In the genomic region with DNA sequence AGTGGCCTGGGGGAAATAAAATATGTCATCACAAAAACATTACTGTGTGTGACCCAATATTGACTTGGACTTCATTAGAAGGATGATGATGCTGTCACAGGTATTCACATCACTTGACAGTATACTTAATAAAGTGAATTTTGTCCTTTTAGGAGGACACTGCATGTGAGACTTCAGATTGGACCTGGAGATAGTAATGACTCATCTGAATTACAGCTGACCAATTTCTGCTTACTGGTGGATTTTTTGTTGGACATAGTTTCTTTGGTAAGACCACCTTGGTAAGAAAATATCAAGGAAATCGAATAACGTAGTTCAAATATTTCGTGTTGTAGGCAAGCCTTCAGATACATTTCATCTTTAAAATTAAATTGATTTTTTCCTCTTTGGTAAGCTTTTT, we compare ENCODE assay signal across 21 cellular contexts.
"Had no signal": no experiment of that assay in that cellular context is flagged by ENCODE, and none has a peak within 500 bp of the region (broad histone marks: within the 10 kb centered on the region; RNA-seq: fewer than 3 reads in every experiment).

No MANE protein-coding gene starts in this region.

- H3K27ac ChIP-seq: KMS-11, RWPE1, SJCRH30 had no signal

- ATAC-seq: Panc1, PC-3, SK-N-SH treated with all-trans-retinoic acid at 6 μM for 48 hours had no signal

- H3K27me3 ChIP-seq: SJCRH30 had no signal

- H3K4me1 ChIP-seq: SJCRH30 had no signal

- DNase-seq: Kasumi-1, MM.1S, NCI-H1092 treated with DMSO at 0.1 percent for 48 hours, NCI-H1436, NCI-H187, NCI-H2029, NCI-H2081 treated with DMSO at 0.1 percent for 48 hours, NCI-H2171, NCI-H226, NCI-H446, NCI-H510A, NCI-H524 treated with DMSO at 0.1 percent for 48 hours, NCI-H69, NCI-H774, PC-3, SHP77, SJCRH30 had no signal

- H3K36me3 ChIP-seq: SJCRH30 had no signal

- H3K4me2 ChIP-seq: KMS-11 had no signal

- H3K4me3 ChIP-seq: SJCRH30 had no signal

- H3K9me3 ChIP-seq: SJCRH30 had no signal

- H3K9ac ChIP-seq: KMS-11 had no signal
